1 cellular context compared by ENCODE assay signal in genomic region chr9:97462914-97463313, GRCh38.
TF ChIP-seq lines count a peak whose summit lies in the region.

No MANE protein-coding gene starts in this region.

TF ChIP-seq in WTC11, 78 proteins besides CTCF, POLR2A, EP300 and RAD21 (continued from another document):
- TF ChIP-seq ZNF281 (CRISPR knock-in tag; IDR thresholded peaks at IDR 0.05) (no peak), ZNF317 (CRISPR knock-in tag; IDR thresholded peaks at IDR 0.05; ENCODE audit: borderline replicate concordance, low read depth) (no peak), IRF2 (CRISPR knock-in tag; IDR thresholded peaks at IDR 0.05; ENCODE audit: borderline replicate concordance, low read depth) (no peak)
TF ChIP-seq in WTC11: peak in this region for 0.
